8 cellular contexts compared by ENCODE assay signal in the genomic region with DNA sequence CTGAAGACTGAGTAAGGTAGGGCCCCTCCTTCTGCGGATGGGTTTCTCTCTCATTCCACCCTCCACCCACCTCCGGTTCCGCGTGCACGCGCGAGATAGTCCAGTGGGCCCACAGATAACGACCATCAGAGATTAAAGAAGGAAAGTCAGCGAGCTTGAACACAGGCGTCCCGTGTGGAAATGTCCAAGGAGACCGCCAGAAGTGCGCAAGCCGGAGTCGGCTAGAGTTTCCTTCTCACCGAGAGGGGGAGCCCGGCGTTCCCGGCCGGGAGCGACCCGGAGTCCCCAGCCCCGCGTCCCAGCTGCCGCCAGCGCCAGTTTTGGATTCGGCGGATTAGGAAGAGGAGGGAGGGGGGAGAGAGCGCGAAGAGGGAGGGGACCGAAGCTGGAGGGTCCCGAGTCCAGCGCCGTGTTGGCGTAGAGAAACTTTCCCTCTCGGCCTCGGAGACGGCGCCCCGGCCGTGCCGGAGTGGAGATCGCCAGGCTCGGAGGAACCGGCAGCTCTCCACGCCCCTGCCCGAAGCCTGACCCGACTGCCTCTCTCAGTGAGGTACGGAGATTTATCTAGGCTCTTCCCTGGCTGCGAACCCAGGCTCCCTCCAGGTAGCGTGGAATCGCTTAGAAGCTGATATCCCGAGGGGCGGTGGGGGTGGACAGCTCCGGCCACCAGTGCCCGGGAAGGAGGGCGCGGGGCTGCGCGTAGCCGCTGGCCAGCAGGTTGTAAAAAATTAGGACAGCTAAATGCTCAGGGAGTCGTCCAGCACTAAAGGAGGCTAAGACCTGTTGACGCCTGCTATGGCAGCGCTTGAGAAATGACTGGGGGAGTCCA. TPM values are rescaled to one million over a fixed set of nuclear protein-coding genes. Genes with fewer than 3 reads are reported as not detected.
DNase-seq lines count a peak whose midpoint lies in the region; ATAC-seq and TF ChIP-seq lines count a peak whose summit lies in the region.

A gene with protein sequence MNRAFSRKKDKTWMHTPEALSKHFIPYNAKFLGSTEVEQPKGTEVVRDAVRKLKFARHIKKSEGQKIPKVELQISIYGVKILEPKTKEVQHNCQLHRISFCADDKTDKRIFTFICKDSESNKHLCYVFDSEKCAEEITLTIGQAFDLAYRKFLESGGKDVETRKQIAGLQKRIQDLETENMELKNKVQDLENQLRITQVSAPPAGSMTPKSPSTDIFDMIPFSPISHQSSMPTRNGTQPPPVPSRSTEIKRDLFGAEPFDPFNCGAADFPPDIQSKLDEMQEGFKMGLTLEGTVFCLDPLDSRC (plus strand): TSS at position 258 of the 829 bp plus-strand sequence. CDS start 185,829 bp downstream, outside the sequence.

- DNase-seq in activated T-cell treated with anti-CD3 and anti-CD28 coated beads, Interleukin-2, amount 50 U/mL, for 24 hours, result peak; percentile 30
- no peak for DNase-seq in activated T-cell treated with anti-CD3 and anti-CD28 coated beads, Interleukin-2, amount 50 U/mL, for 1 hour
- peak; percentile 71 for DNase-seq in NCI-H226
- DNase-seq in activated naive CD8-positive, alpha-beta T cell treated with anti-CD3 and anti-CD28 coated beads, Interleukin-2, amount 50 U/mL, for 24 hours, result peak; percentile 3
- DNase-seq in head of caudate nucleus, result peak; percentile 48 to 90 (median 78)
- DNase-seq in omental fat pad (ENCODE audit: low spot score), result peak; percentile 23
- DNase-seq in activated CD4-positive, alpha-beta memory T cell treated with anti-CD3 and anti-CD28 coated beads, Interleukin-2, amount 10 ng/mL, durations not matched to agents 7 days and 5 days, result no peak

- peaks cover 14% of the 10 kb centered on the region for H3K4me1 Mint-ChIP-seq in activated T-cell treated with anti-CD3 and anti-CD28 coated beads, Interleukin-2, amount 50 U/mL, for 24 hours (ENCODE audit: low read depth)
- H3K4me1 Mint-ChIP-seq in activated naive CD8-positive, alpha-beta T cell treated with anti-CD3 and anti-CD28 coated beads, Interleukin-2, amount 50 U/mL, for 24 hours, result peaks cover 6% of the 10 kb centered on the region
- peaks cover 4% of the 10 kb centered on the region for H3K4me1 Mint-ChIP-seq in activated CD4-positive, alpha-beta memory T cell treated with anti-CD3 and anti-CD28 coated beads, Interleukin-2, amount 10 ng/mL, durations not matched to agents 7 days and 5 days

- CTCF ChIA-PET in activated CD4-positive, alpha-beta memory T cell treated with anti-CD3 and anti-CD28 coated beads, Interleukin-2, amount 10 ng/mL, durations not matched to agents 7 days and 5 days (lab: Charles Lee), result no interaction called here

- TF ChIP-seq CTCF in omental fat pad (IDR thresholded peaks at IDR 0.05), result no peak

- H3K36me3 Mint-ChIP-seq in activated T-cell treated with anti-CD3 and anti-CD28 coated beads, Interleukin-2, amount 50 U/mL, for 24 hours (ENCODE audit: low read depth), result no peaks in the 10 kb centered on the region
- H3K36me3 Mint-ChIP-seq in activated naive CD8-positive, alpha-beta T cell treated with anti-CD3 and anti-CD28 coated beads, Interleukin-2, amount 50 U/mL, for 24 hours (ENCODE audit: low read depth), result no peaks in the 10 kb centered on the region
- no peaks in the 10 kb centered on the region for H3K36me3 Mint-ChIP-seq in activated CD4-positive, alpha-beta memory T cell treated with anti-CD3 and anti-CD28 coated beads, Interleukin-2, amount 10 ng/mL, durations not matched to agents 7 days and 5 days (ENCODE audit: low read depth)

- POLR2A ChIA-PET in activated CD4-positive, alpha-beta memory T cell treated with anti-CD3 and anti-CD28 coated beads, Interleukin-2, amount 10 ng/mL, durations not matched to agents 7 days and 5 days (lab: Charles Lee), result no interaction called here

- H3K9me3 Mint-ChIP-seq in activated T-cell treated with anti-CD3 and anti-CD28 coated beads, Interleukin-2, amount 50 U/mL, for 24 hours, result peaks cover 2% of the 10 kb centered on the region
- peaks cover 5% of the 10 kb centered on the region for H3K9me3 Mint-ChIP-seq in activated naive CD8-positive, alpha-beta T cell treated with anti-CD3 and anti-CD28 coated beads, Interleukin-2, amount 50 U/mL, for 24 hours
- no peaks in the 10 kb centered on the region for H3K9me3 Mint-ChIP-seq in activated CD4-positive, alpha-beta memory T cell treated with anti-CD3 and anti-CD28 coated beads, Interleukin-2, amount 10 ng/mL, durations not matched to agents 7 days and 5 days

- peak within 1 kb of the TSS; percentile 46 for H3K4me3 Mint-ChIP-seq in activated T-cell treated with anti-CD3 and anti-CD28 coated beads, Interleukin-2, amount 50 U/mL, for 24 hours
- peak within 1 kb of the TSS; percentile 36 for H3K4me3 Mint-ChIP-seq in activated naive CD8-positive, alpha-beta T cell treated with anti-CD3 and anti-CD28 coated beads, Interleukin-2, amount 50 U/mL, for 24 hours
- no peak within 1 kb of the TSS for H3K4me3 Mint-ChIP-seq in activated CD4-positive, alpha-beta memory T cell treated with anti-CD3 and anti-CD28 coated beads, Interleukin-2, amount 10 ng/mL, durations not matched to agents 7 days and 5 days

- ATAC-seq in activated naive CD8-positive, alpha-beta T cell treated with anti-CD3 and anti-CD28 coated beads, Interleukin-2, amount 50 U/mL, for 24 hours, result peak; percentile 24
- ATAC-seq in omental fat pad (ENCODE audit: low FRiP score), result peak; percentile 75
- ATAC-seq in HG02973 (IDR thresholded peaks at IDR 0.05; ENCODE audit: unreplicated experiment), result no peak

- H3K27me3 Mint-ChIP-seq in activated T-cell treated with anti-CD3 and anti-CD28 coated beads, Interleukin-2, amount 50 U/mL, for 24 hours, result peaks cover 44% of the 10 kb centered on the region
- H3K27me3 Mint-ChIP-seq in activated naive CD8-positive, alpha-beta T cell treated with anti-CD3 and anti-CD28 coated beads, Interleukin-2, amount 50 U/mL, for 24 hours, result peaks cover 35% of the 10 kb centered on the region
- H3K27me3 Mint-ChIP-seq in activated CD4-positive, alpha-beta memory T cell treated with anti-CD3 and anti-CD28 coated beads, Interleukin-2, amount 10 ng/mL, durations not matched to agents 7 days and 5 days, result peaks cover 31% of the 10 kb centered on the region

- intact Hi-C loops in head of caudate nucleus (cut with DNase I), result no loop called here

- no peak within 1 kb of the TSS for H3K27ac Mint-ChIP-seq in activated T-cell treated with anti-CD3 and anti-CD28 coated beads, Interleukin-2, amount 50 U/mL, for 24 hours
- H3K27ac Mint-ChIP-seq in activated naive CD8-positive, alpha-beta T cell treated with anti-CD3 and anti-CD28 coated beads, Interleukin-2, amount 50 U/mL, for 24 hours, result no peak within 1 kb of the TSS
- no peak within 1 kb of the TSS for H3K27ac Mint-ChIP-seq in activated CD4-positive, alpha-beta memory T cell treated with anti-CD3 and anti-CD28 coated beads, Interleukin-2, amount 10 ng/mL, durations not matched to agents 7 days and 5 days

RNA-seq across cellular contexts. Expression of the gene that starts here (rescaled TPM):
- 10 to 100 TPM; 14.1 to 31.5 (median 16.5) TPM for total RNA-seq in omental fat pad
- not detected for total RNA-seq in activated CD4-positive, alpha-beta memory T cell treated with anti-CD3 and anti-CD28 coated beads, Interleukin-2, amount 10 ng/mL, durations not matched to agents 7 days and 5 days

Comparison
In these comparisons a context has a peak if more than half of its experiments do, and no peak if none do; other contexts are left out.
1. RNA of the gene that starts here (total RNA-seq): 14.1 to 31.5 TPM in omental fat pad; not detected in activated CD4-positive, alpha-beta memory T cell treated with anti-CD3 and anti-CD28 coated beads, Interleukin-2, amount 10 ng/mL, durations not matched to agents 7 days and 5 days; every median in the first group is over 10 times any median in the second.
2. DNase-seq: peak in activated T-cell treated with anti-CD3 and anti-CD28 coated beads, Interleukin-2, amount 50 U/mL, for 24 hours (single experiment), NCI-H226 (single experiment), activated naive CD8-positive, alpha-beta T cell treated with anti-CD3 and anti-CD28 coated beads, Interleukin-2, amount 50 U/mL, for 24 hours (single experiment), head of caudate nucleus (42 of 42) and omental fat pad (single experiment); none in activated T-cell treated with anti-CD3 and anti-CD28 coated beads, Interleukin-2, amount 50 U/mL, for 1 hour (single experiment) and activated CD4-positive, alpha-beta memory T cell treated with anti-CD3 and anti-CD28 coated beads, Interleukin-2, amount 10 ng/mL, durations not matched to agents 7 days and 5 days (single experiment).